8 cellular contexts compared by ENCODE assay signal in genomic region chr3:50337175-50337861, GRCh38.
DNase-seq lines count a peak whose midpoint lies in the region; ATAC-seq and TF ChIP-seq lines count a peak whose summit lies in the region.

No MANE protein-coding gene starts in this region.

- DNase-seq in AG09319 (ENCODE audit: extremely low read depth, low read depth) (peak; percentile 99), NCI-H345 (lab: John Stamatoyannopoulos, UW) (peak; percentile 97), islet precursor cell (peak; percentile 100)
- DNase-seq in activated CD4-positive, CD25-positive, alpha-beta regulatory T cell (lab: John Stamatoyannopoulos, UW), result peak; percentile 81 to 90 (median 85)
- peak; percentile 95 for DNase-seq in central memory CD4-positive, alpha-beta T cell
- peak; percentile 93 for DNase-seq in stimulated activated CD4-positive, alpha-beta T cell treated with anti-CD3 and anti-CD28 coated beads, Interleukin-12 subunit alpha, Interleukin-12 subunit beta, amount 100 ng/mL, for 4 hours

- TF ChIP-seq CTCF in AG09319 (IDR thresholded peaks at IDR 0.05; ENCODE audit: low read depth, low read length), result no peak

- ATAC-seq in GM19025 (IDR thresholded peaks at IDR 0.05; ENCODE audit: low read depth, unreplicated experiment) (peak; percentile 61), HG03280 (IDR thresholded peaks at IDR 0.05; ENCODE audit: unreplicated experiment) (peak; percentile 80)

Comparison
In these comparisons a context has a peak if more than half of its experiments do, and no peak if none do; other contexts are left out.
1. Peak in every context shown above with its lines: DNase-seq and ATAC-seq.